10 cellular contexts compared by ENCODE assay signal in the genomic region with DNA sequence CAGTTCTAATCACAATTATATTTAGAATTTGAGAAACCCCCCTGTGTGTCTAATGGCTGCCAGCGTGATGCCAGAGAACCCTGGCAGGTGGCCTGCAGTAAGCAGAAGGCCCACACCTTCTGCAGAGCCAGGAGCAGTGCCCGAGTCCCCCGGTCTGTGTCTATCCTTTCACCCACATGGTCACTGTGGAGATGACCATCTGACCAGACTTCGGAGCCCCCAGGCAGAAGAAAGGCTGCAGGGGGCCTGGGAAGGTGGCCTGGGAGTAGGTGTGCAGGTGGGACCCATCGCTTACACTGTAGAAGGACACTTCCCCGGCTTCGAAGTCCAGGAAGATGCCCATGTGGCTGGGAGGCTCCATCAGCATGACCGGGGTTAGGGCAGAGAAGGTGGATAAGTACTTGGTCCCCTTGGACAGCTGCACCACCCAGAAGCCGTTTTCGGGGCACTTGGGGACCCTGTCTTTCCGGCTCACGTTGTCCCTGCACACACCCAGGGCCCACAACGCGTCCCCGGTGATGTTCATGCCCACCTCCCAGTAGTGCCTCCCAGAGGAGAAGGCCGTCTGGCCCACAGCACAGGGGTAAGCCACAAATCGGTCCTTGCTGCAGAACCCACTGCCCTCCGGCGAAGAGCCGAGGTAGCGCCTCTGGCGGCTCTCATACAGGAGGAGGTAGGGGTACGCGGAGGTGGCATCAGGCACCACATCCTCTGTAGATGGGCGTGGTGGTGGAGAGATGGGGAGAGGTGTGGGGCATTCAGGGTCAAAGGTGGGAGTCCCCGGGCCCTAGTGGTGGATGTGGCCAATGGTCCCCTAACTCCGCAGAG. TPM values are rescaled to one million over a fixed set of nuclear protein-coding genes. Genes with fewer than 3 reads are reported as not detected.
DNase-seq lines count a peak whose midpoint lies in the region; ATAC-seq and TF ChIP-seq lines count a peak whose summit lies in the region.
"Had no signal": no experiment of that assay in that cellular context is flagged by ENCODE, and none has a peak within 500 bp of the region (broad histone marks: within the 10 kb centered on the region; RNA-seq: fewer than 3 reads in every experiment).

No MANE protein-coding gene starts in this region.

- intact Hi-C loops in cardiac septum (cut with DNase I), result loop anchor here (5.0 kb wide), 2 partner anchors 49 to 271 kb away; a partner anchor contains a TSS
- intact Hi-C loops in heart left ventricle (cut with DNase I), result loop anchor here in 1 of 10 donors (5.0 kb wide), 1 partner anchor 49 kb away; a partner anchor contains a TSS

- H3K27ac ChIP-seq in heart left ventricle (peak overlapping the region in 1 of 12 donors; percentile 91), iPS-18a (ENCODE audit: low read length) (no peak overlapping the region)

- H3K4me1 ChIP-seq in heart left ventricle, result peaks cover 10 to 41% (median 22%) of the 10 kb centered on the region in 12 donors
- peaks cover 14% of the 10 kb centered on the region for H3K4me1 ChIP-seq in iPS-18a (ENCODE audit: control insufficient read depth, low read depth, low read length)

- no peak for TF ChIP-seq POLR2A in heart left ventricle (IDR thresholded peaks at IDR 0.05)

- CTCF ChIA-PET in activated CD8-positive, alpha-beta T cell treated with anti-CD3 and anti-CD28 coated beads, Interleukin-2, amount 10 ng/mL, durations not matched to agents 7 days and 5 days (lab: Charles Lee), result no interaction called here

- H3K27me3 ChIP-seq in heart left ventricle (no peaks in the 10 kb centered on the region), iPS-18a (ENCODE audit: control insufficient read depth, insufficient read depth, low read length) (peaks cover under 1% of the 10 kb centered on the region), H7 (ENCODE audit: control insufficient read depth, insufficient read depth, low read length) (no peaks in the 10 kb centered on the region)

- peaks cover 0 to 4% (median under 1%) of the 10 kb centered on the region in 9 donors for H3K36me3 ChIP-seq in heart left ventricle
- H3K36me3 ChIP-seq in iPS-18a (ENCODE audit: control insufficient read depth, low read depth, low read length), result no peaks in the 10 kb centered on the region
- peaks cover 3% of the 10 kb centered on the region for H3K36me3 ChIP-seq in H7 (replicated peaks; ENCODE audit: control insufficient read depth, insufficient read depth, low read length)

- no peaks in the 10 kb centered on the region for H3K27me3 Mint-ChIP-seq in activated CD8-positive, alpha-beta T cell treated with anti-CD3 and anti-CD28 coated beads, Interleukin-2, amount 10 ng/mL, durations not matched to agents 7 days and 5 days (ENCODE audit: low read depth)
- H3K27me3 Mint-ChIP-seq in type B pancreatic cell, result no peaks in the 10 kb centered on the region

- no peak overlapping the region for H3K9ac ChIP-seq in iPS-18a (ENCODE audit: low read length)

- peaks cover 34% of the 10 kb centered on the region for H3K4me1 Mint-ChIP-seq in activated CD8-positive, alpha-beta T cell treated with anti-CD3 and anti-CD28 coated beads, Interleukin-2, amount 10 ng/mL, durations not matched to agents 7 days and 5 days (ENCODE audit: low read depth)
- H3K4me1 Mint-ChIP-seq in type B pancreatic cell (ENCODE audit: unreplicated experiment), result peaks cover 20% of the 10 kb centered on the region

- no peaks in the 10 kb centered on the region for H3K9me3 Mint-ChIP-seq in activated CD8-positive, alpha-beta T cell treated with anti-CD3 and anti-CD28 coated beads, Interleukin-2, amount 10 ng/mL, durations not matched to agents 7 days and 5 days (ENCODE audit: insufficient read depth)
- no peaks in the 10 kb centered on the region for H3K9me3 Mint-ChIP-seq in type B pancreatic cell

- WGBS in heart left ventricle, 4 donors, result 93 to 95% (median 94%) methylated on average over 23 to 27 of the region's 27 CpGs

- peak overlapping the region; percentile 90 for H3K4me3 Mint-ChIP-seq in activated CD8-positive, alpha-beta T cell treated with anti-CD3 and anti-CD28 coated beads, Interleukin-2, amount 10 ng/mL, durations not matched to agents 7 days and 5 days
- peak overlapping the region; percentile 94 for H3K4me3 Mint-ChIP-seq in type B pancreatic cell

- ATAC-seq in heart left ventricle (no peak), HG02588 (IDR thresholded peaks at IDR 0.05; ENCODE audit: unreplicated experiment) (no peak)
- no peak for ATAC-seq in activated CD8-positive, alpha-beta T cell treated with anti-CD3 and anti-CD28 coated beads, Interleukin-2, amount 10 ng/mL, durations not matched to agents 7 days and 5 days

- H3K9me3 ChIP-seq in heart left ventricle, result no peaks in the 10 kb centered on the region
- H3K9me3 ChIP-seq in iPS-18a (ENCODE audit: control insufficient read depth, low read depth, low read length), result no peaks in the 10 kb centered on the region

- peaks cover 25% of the 10 kb centered on the region for H3K36me3 Mint-ChIP-seq in activated CD8-positive, alpha-beta T cell treated with anti-CD3 and anti-CD28 coated beads, Interleukin-2, amount 10 ng/mL, durations not matched to agents 7 days and 5 days (ENCODE audit: low read depth)
- H3K36me3 Mint-ChIP-seq in type B pancreatic cell, result no peaks in the 10 kb centered on the region

- H3K4me3 ChIP-seq in heart left ventricle (peak overlapping the region in 5 of 12 donors; percentile 5 to 100 (median 90)), iPS-18a (ENCODE audit: low read length) (peak overlapping the region; percentile 77), H7 (ENCODE audit: insufficient read depth, low read depth, low read length) (no peak overlapping the region)

- no peak overlapping the region for H3K27ac Mint-ChIP-seq in activated CD8-positive, alpha-beta T cell treated with anti-CD3 and anti-CD28 coated beads, Interleukin-2, amount 10 ng/mL, durations not matched to agents 7 days and 5 days
- H3K27ac Mint-ChIP-seq in type B pancreatic cell, result peak overlapping the region; percentile 55

- TF ChIP-seq CTCF in heart left ventricle (IDR thresholded peaks at IDR 0.05) (no peak), type B pancreatic cell (conservative IDR thresholded peaks at IDR 0.05) (no peak)

- POLR2A ChIA-PET in activated CD8-positive, alpha-beta T cell treated with anti-CD3 and anti-CD28 coated beads, Interleukin-2, amount 10 ng/mL, durations not matched to agents 7 days and 5 days (lab: Charles Lee), result interaction anchor here (4.7 kb wide), 1 partner anchor 48 kb away, joined by 60 read pairs; a partner anchor contains a TSS

- DNase-seq in cardiac septum (ENCODE audit: low spot score) (peak; percentile 71), heart left ventricle (no peak), type B pancreatic cell (ENCODE audit: extremely low spot score, unreplicated experiment) (no peak), SIG-M5 treated with dmso at 0.1 percent for 504 hours (lab: John Stamatoyannopoulos, UW; ENCODE audit: unreplicated experiment) (no peak), H7 (no peak)
- DNase-seq in activated CD8-positive, alpha-beta T cell treated with anti-CD3 and anti-CD28 coated beads, Interleukin-2, amount 10 ng/mL, durations not matched to agents 7 days and 5 days, result no peak
- DNase-seq: cortex of kidney, NCI-H2029 treated with DMSO at 0.1 percent for 48 hours had no signal

RNA-seq across cellular contexts. Expression of gene TRIM11, which starts 1.6 kb away (rescaled TPM):
- total RNA-seq in cardiac septum (7.3 TPM), heart left ventricle (10 to 100 TPM in 4 of 9 donors, 1 to 10 TPM in 5; 6.7 to 13.8 (median 8.4) TPM), type B pancreatic cell (ENCODE audit: low replicate concordance) (33.6 and 38.0 TPM in 2 replicates)
- polyA plus RNA-seq in heart left ventricle, result 1 to 10 TPM; 4.7 to 9.8 TPM
- total RNA-seq in activated CD8-positive, alpha-beta T cell treated with anti-CD3 and anti-CD28 coated beads, Interleukin-2, amount 10 ng/mL, durations not matched to agents 7 days and 5 days, result 10 to 100 TPM; 66.5 to 71.9 TPM
- 39.0 and 50.2 TPM in 2 replicates for total RNA-seq in H7 (2014; rRNA removed; shearing (Covaris generic))

RNA-seq across cellular contexts. Expression of gene TRIM17, which starts 8.4 kb away (rescaled TPM):
- total RNA-seq in cardiac septum, result 0.46 TPM
- total RNA-seq in heart left ventricle, result 1 to 10 TPM in 1 of 9 donors, under 1 TPM in 5, not detected in 3; 0.27 to 1.7 (median 0.57) TPM
- polyA plus RNA-seq in heart left ventricle, result under 1 TPM; 0.08 to 0.11 TPM
- 1 to 10 TPM; 2.8 to 4.0 TPM for total RNA-seq in activated CD8-positive, alpha-beta T cell treated with anti-CD3 and anti-CD28 coated beads, Interleukin-2, amount 10 ng/mL, durations not matched to agents 7 days and 5 days
- 7.8 and 9.4 TPM in 2 replicates for total RNA-seq in type B pancreatic cell (ENCODE audit: low replicate concordance)
- 4.9 and 5.6 TPM in 2 replicates for total RNA-seq in H7 (2014; rRNA removed; shearing (Covaris generic))
